ENCODE assay signal across 1 cellular context in the genomic region with DNA sequence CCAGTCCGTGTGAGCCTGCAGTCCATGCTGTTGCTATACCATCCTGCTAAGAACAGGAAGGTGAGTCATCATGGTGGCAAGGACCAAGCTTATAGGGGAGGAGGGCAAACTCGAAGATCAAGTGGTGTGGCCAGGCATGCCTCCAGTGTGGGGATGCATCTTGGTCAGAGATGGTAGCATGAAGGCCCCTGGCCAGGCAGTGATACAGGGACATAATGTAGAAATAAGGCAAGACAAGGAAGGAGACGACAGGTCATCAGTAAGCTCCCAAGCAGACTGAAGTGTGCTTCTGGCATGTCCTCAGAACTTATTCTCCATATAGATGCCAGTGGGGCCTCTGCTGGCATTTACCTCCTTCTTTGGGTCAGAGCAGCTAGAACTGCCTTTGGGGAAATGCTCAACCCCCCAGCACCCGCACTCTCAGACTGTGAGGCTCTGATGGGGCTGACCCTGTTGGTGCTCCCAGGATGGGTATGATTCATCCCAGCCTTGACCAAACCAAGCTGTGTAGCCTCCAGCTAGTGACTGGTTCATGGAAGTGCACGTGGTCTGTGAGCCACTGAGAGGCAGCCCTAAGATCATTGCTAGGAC.
TF ChIP-seq lines count a peak whose summit lies in the region.

No MANE protein-coding gene starts in this region.

TF ChIP-seq in SK-N-SH treated with all-trans-retinoic acid at 6 μM for 48 hours, 23 proteins besides CTCF, POLR2A, EP300 and RAD21 (continued from another document):
- TF ChIP-seq, protein P1, sequence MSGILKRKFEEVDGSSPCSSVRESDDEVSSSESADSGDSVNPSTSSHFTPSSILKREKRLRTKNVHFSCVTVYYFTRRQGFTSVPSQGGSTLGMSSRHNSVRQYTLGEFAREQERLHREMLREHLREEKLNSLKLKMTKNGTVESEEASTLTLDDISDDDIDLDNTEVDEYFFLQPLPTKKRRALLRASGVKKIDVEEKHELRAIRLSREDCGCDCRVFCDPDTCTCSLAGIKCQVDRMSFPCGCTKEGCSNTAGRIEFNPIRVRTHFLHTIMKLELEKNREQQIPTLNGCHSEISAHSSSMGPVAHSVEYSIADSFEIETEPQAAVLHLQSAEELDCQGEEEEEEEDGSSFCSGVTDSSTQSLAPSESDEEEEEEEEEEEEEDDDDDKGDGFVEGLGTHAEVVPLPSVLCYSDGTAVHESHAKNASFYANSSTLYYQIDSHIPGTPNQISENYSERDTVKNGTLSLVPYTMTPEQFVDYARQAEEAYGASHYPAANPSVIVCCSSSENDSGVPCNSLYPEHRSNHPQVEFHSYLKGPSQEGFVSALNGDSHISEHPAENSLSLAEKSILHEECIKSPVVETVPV (CRISPR knock-in tag; IDR thresholded peaks at IDR 0.05) = no peak
- no peak for TF ChIP-seq BACH2 (CRISPR knock-in tag; IDR thresholded peaks at IDR 0.05; ENCODE audit: borderline replicate concordance)
- TF ChIP-seq PPARA (CRISPR knock-in tag; IDR thresholded peaks at IDR 0.05; ENCODE audit: borderline replicate concordance) = no peak
- TF ChIP-seq, protein P2, sequence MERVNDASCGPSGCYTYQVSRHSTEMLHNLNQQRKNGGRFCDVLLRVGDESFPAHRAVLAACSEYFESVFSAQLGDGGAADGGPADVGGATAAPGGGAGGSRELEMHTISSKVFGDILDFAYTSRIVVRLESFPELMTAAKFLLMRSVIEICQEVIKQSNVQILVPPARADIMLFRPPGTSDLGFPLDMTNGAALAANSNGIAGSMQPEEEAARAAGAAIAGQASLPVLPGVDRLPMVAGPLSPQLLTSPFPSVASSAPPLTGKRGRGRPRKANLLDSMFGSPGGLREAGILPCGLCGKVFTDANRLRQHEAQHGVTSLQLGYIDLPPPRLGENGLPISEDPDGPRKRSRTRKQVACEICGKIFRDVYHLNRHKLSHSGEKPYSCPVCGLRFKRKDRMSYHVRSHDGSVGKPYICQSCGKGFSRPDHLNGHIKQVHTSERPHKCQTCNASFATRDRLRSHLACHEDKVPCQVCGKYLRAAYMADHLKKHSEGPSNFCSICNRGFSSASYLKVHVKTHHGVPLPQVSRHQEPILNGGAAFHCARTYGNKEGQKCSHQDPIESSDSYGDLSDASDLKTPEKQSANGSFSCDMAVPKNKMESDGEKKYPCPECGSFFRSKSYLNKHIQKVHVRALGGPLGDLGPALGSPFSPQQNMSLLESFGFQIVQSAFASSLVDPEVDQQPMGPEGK (CRISPR knock-in tag; IDR thresholded peaks at IDR 0.05; ENCODE audit: borderline replicate concordance) = no peak
